8 cellular contexts compared by ENCODE assay signal in the genomic region with DNA sequence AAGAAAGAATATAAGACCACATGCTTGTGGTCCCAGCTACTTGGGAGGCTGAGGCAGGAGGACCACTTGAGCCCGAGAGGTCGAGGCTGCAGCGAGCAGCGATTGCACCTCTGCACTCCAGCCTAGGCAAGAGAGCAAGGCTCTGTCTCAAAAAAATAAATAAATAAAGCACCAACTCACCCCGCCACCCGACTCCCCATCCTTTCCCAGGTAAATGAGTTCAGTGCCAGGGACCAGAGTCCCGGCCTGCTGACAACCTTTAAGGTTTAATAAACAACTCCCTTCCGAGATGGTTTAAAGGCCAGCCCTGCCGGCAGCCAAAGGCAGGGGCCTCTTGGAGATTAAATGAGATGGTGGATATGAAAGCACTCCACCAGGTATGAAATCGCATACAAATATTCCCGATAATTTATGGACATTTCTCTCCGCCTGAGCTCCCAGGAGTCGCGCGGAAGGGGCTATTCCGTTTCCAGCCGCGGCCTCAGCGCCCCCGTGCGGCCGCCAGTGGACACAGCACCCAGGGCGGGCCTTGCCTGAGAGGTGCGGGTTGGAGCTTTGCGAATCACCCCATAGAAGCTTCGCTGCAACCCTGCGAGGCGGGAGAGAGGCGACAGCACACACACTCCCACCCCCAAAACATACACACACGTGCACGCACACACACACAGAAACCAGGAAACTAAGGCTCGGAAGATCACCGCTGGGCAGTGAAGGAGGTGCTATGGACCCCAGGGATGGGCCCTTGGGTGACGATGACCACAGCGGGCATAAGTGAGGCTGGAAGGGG. TPM values are rescaled to one million over a fixed set of nuclear protein-coding genes. Genes with fewer than 3 reads are reported as not detected.
DNase-seq lines count a peak whose midpoint lies in the region; ATAC-seq and TF ChIP-seq lines count a peak whose summit lies in the region.

No MANE protein-coding gene starts in this region.

- H3K27me3 Mint-ChIP-seq in activated T-cell treated with anti-CD3 and anti-CD28 coated beads, Interleukin-2, amount 50 U/mL, for 4 hours (ENCODE audit: low read depth): peaks cover 40% of the 10 kb centered on the region
- H3K27me3 Mint-ChIP-seq in natural killer cell (ENCODE audit: low read depth in 2 of 2) (peaks cover 13 to 25% of the 10 kb centered on the region in 2 donors), type B pancreatic cell (peaks cover 43% of the 10 kb centered on the region)

- H3K4me2 ChIP-seq in BLaER1 treated with 17β-estradiol and CSF1 and Interleukin-3, amounts not matched to agents 10 nM and 100 nM: peak overlapping the region; percentile 41 to 74 (median 62); a peak in 19 of 22 replicates

- peak overlapping the region; percentile 38 for H3K4me3 Mint-ChIP-seq in activated T-cell treated with anti-CD3 and anti-CD28 coated beads, Interleukin-2, amount 50 U/mL, for 4 hours
- H3K4me3 Mint-ChIP-seq in natural killer cell (peak overlapping the region; percentile 26), type B pancreatic cell (peak overlapping the region; percentile 72)

- WGBS in esophagus muscularis mucosa: 36% methylated on average over 31 of the region's 35 CpGs

- peaks cover 10% of the 10 kb centered on the region for H3K4me1 Mint-ChIP-seq in activated T-cell treated with anti-CD3 and anti-CD28 coated beads, Interleukin-2, amount 50 U/mL, for 4 hours (ENCODE audit: low read depth)
- H3K4me1 Mint-ChIP-seq in natural killer cell: peaks cover 14 to 29% of the 10 kb centered on the region in 2 donors
- H3K4me1 Mint-ChIP-seq in type B pancreatic cell (ENCODE audit: unreplicated experiment): peaks cover 23% of the 10 kb centered on the region

- no peaks in the 10 kb centered on the region for H3K9me3 Mint-ChIP-seq in activated T-cell treated with anti-CD3 and anti-CD28 coated beads, Interleukin-2, amount 50 U/mL, for 4 hours
- H3K9me3 Mint-ChIP-seq in natural killer cell (no peaks in the 10 kb centered on the region), type B pancreatic cell (no peaks in the 10 kb centered on the region)

- ATAC-seq in activated T-cell treated with anti-CD3 and anti-CD28 coated beads, Interleukin-2, amount 50 U/mL, for 4 hours: peak; percentile 45 to 54
- ATAC-seq in natural killer cell: peak; percentile 50 to 57 (median 57)
- ATAC-seq in HG03108 (IDR thresholded peaks at IDR 0.05; ENCODE audit: unreplicated experiment): no peak

- peaks cover 2 to 9% (median 9%) of the 10 kb centered on the region in 11 experiments; a peak in 18 of 22 replicates for H4K20me1 ChIP-seq in BLaER1 treated with 17β-estradiol and CSF1 and Interleukin-3, amounts not matched to agents 10 nM and 100 nM

- TF ChIP-seq CTCF in HEK293 (tag by site-specific recombination; IDR thresholded peaks at IDR 0.05) (peak; percentile 88), esophagus muscularis mucosa (IDR thresholded peaks at IDR 0.05) (peak; percentile 74 to 98 (median 77)), natural killer cell (IDR thresholded peaks at IDR 0.05) (peak; percentile 94), type B pancreatic cell (conservative IDR thresholded peaks at IDR 0.05) (peak; percentile 98)

- intact Hi-C loops in esophagus muscularis mucosa (cut with DNase I): no loop called here
- intact Hi-C loops in natural killer cell (cut with micrococcal nuclease): loop anchor here (5.0 kb wide), 1 partner anchor 333 kb away; a partner anchor contains a TSS

- TF ChIP-seq EP300 in esophagus muscularis mucosa (IDR thresholded peaks at IDR 0.05): no peak

- peaks cover 0 to 15% (median 0%) of the 10 kb centered on the region in 11 experiments; a peak in 3 of 22 replicates for H3K27me3 ChIP-seq in BLaER1 treated with 17β-estradiol and CSF1 and Interleukin-3, amounts not matched to agents 10 nM and 100 nM
- peaks cover 0 to 82% (median 10%) of the 10 kb centered on the region in 4 donors for H3K27me3 ChIP-seq in esophagus muscularis mucosa

- peak overlapping the region in 1 of 2 donors; percentile 78 for H3K27ac Mint-ChIP-seq in natural killer cell
- peak overlapping the region; percentile 16 for H3K27ac Mint-ChIP-seq in type B pancreatic cell

- H3K27ac ChIP-seq in BLaER1 treated with 17β-estradiol and CSF1 and Interleukin-3, amounts not matched to agents 10 nM and 100 nM: peak overlapping the region in 1 of 11 experiments; percentile 17; a peak in 2 of 22 replicates
- H3K27ac ChIP-seq in HEK293 (ENCODE audit: extremely low read depth, low read depth, low read length) (no peak overlapping the region), esophagus muscularis mucosa (replicated peaks in 1 of 4) (no peak overlapping the region)

- CTCF ChIA-PET in HEK293 (lab: Yijun Ruan, JAX): interaction anchor here (0.6 to 6.7 kb wide), 58 partner anchors 9 to 1481 kb away, joined by 3 to 74 read pairs (median 4); a partner anchor contains a TSS

- H3K36me3 Mint-ChIP-seq in activated T-cell treated with anti-CD3 and anti-CD28 coated beads, Interleukin-2, amount 50 U/mL, for 4 hours (ENCODE audit: insufficient read depth): peaks cover 7% of the 10 kb centered on the region
- H3K36me3 Mint-ChIP-seq in natural killer cell (no peaks in the 10 kb centered on the region), type B pancreatic cell (peaks cover 5% of the 10 kb centered on the region)

- peak overlapping the region in 1 of 11 experiments; percentile 39; a peak in 1 of 22 replicates for H3K9ac ChIP-seq in BLaER1 treated with 17β-estradiol and CSF1 and Interleukin-3, amounts not matched to agents 10 nM and 100 nM

- H3K4me3 ChIP-seq in BLaER1 treated with 17β-estradiol and CSF1 and Interleukin-3, amounts not matched to agents 10 nM and 100 nM: no peak overlapping the region
- H3K4me3 ChIP-seq in HEK293 (ENCODE audit: low read depth, low read length) (no peak overlapping the region), esophagus muscularis mucosa (peak overlapping the region in 3 of 4 donors; percentile 21 to 40 (median 25))

- POLR2A ChIA-PET in HEK293 (lab: Yijun Ruan, JAX): interaction anchor here (1.8 kb wide), 1 partner anchor 14 kb away, joined by 4 read pairs; a partner anchor contains a TSS

- no peaks in the 10 kb centered on the region for H3K9me3 ChIP-seq in BLaER1 treated with 17β-estradiol and CSF1 and Interleukin-3, amounts not matched to agents 10 nM and 100 nM (replicated peaks in 1 of 11)
- H3K9me3 ChIP-seq in HEK293 (ENCODE audit: control insufficient read depth, insufficient read depth, low read depth, low read length): no peaks in the 10 kb centered on the region
- no peaks in the 10 kb centered on the region for H3K9me3 ChIP-seq in esophagus muscularis mucosa

- H3K36me3 ChIP-seq in BLaER1 treated with 17β-estradiol and CSF1 and Interleukin-3, amounts not matched to agents 10 nM and 100 nM: peaks cover 5 to 8% (median 6%) of the 10 kb centered on the region in 11 experiments
- H3K36me3 ChIP-seq in HEK293 (ENCODE audit: control insufficient read depth in 2 of 2, insufficient read depth in 1 of 2, low read length in 2 of 2) (peaks cover 2 to 8% of the 10 kb centered on the region in 2 experiments; a peak in 2 of 3 replicates), esophagus muscularis mucosa (peaks cover 0 to 4% (median 0%) of the 10 kb centered on the region in 4 donors)

- DNase-seq in OCI-M1 (lab: John Stamatoyannopoulos, UW) (peak; percentile 74), esophagus muscularis mucosa (ENCODE audit: extremely low spot score) (peak; percentile 94), natural killer cell (peak; percentile 64), type B pancreatic cell (ENCODE audit: extremely low spot score, unreplicated experiment) (peak; percentile 86)
- peak; percentile 58 for DNase-seq in activated T-cell treated with anti-CD3 and anti-CD28 coated beads, Interleukin-2, amount 50 U/mL, for 4 hours

- no peak for TF ChIP-seq POLR2A in esophagus muscularis mucosa (IDR thresholded peaks at IDR 0.05; ENCODE audit: low read depth)

- peaks cover 1 to 23% (median 19%) of the 10 kb centered on the region in 10 experiments for H3K4me1 ChIP-seq in BLaER1 treated with 17β-estradiol and CSF1 and Interleukin-3, amounts not matched to agents 10 nM and 100 nM
- H3K4me1 ChIP-seq in HEK293 (ENCODE audit: control insufficient read depth, insufficient read depth, low read length) (no peaks in the 10 kb centered on the region; the same call in 1 of the 2 replicates), esophagus muscularis mucosa (peaks cover 13 to 24% (median 18%) of the 10 kb centered on the region in 4 donors)

TF ChIP-seq in HEK293, 187 proteins besides CTCF, POLR2A, EP300 and RAD21 (continues in another document):
- TF ChIP-seq IKZF3 (tag by site-specific recombination; IDR thresholded peaks at IDR 0.05) (peak; percentile 96), OSR2 (tag by site-specific recombination; IDR thresholded peaks at IDR 0.05) (no peak), ZNF654 (tag by site-specific recombination; IDR thresholded peaks at IDR 0.05; ENCODE audit: low read depth) (peak; percentile 34), SP7 (tag by site-specific recombination; IDR thresholded peaks at IDR 0.05) (0 out of 2 replicates have a peak, but pooled peaks have one; percentile 22), GFI1B (tag by site-specific recombination; IDR thresholded peaks at IDR 0.05) (no peak), ZFHX2 (tag by site-specific recombination; conservative IDR thresholded peaks at IDR 0.05) (no peak), ZBTB21 (tag by site-specific recombination; IDR thresholded peaks at IDR 0.05) (no peak), HOXD13 (CRISPR knock-in tag; IDR thresholded peaks at IDR 0.05; ENCODE audit: borderline replicate concordance) (no peak), ZNF2 (tag by site-specific recombination; IDR thresholded peaks at IDR 0.05) (0 out of 2 replicates have a peak, but pooled peaks have one; percentile 71), ZNF423 (tag by site-specific recombination; IDR thresholded peaks at IDR 0.05) (peak; percentile 24; the same call in 1 of the 2 replicates)

RNA-seq across cellular contexts. Expression of a gene that starts 4.0 kb away (rescaled TPM):
- 1,000 to 10,000 TPM; 1,282 to 1,442 (median 1,420) TPM for total RNA-seq in activated T-cell treated with anti-CD3 and anti-CD28 coated beads, Interleukin-2, amount 50 U/mL, for 4 hours
- total RNA-seq in esophagus muscularis mucosa (1,000 to 10,000 TPM in 2 of 4 donors, 100 to 1,000 TPM in 2; 445 to 1,296 (median 979) TPM), natural killer cell (100 to 1,000 TPM; 560 to 802 (median 759) TPM), type B pancreatic cell (ENCODE audit: low replicate concordance) (1,028 and 1,111 TPM in 2 replicates)

RNA-seq across cellular contexts. Expression of a gene that starts 13.9 kb away (rescaled TPM):
- 1 to 10 TPM; 2.0 to 4.5 (median 3.5) TPM for total RNA-seq in activated T-cell treated with anti-CD3 and anti-CD28 coated beads, Interleukin-2, amount 50 U/mL, for 4 hours
- total RNA-seq in esophagus muscularis mucosa (10 to 100 TPM in 1 of 4 donors, 1 to 10 TPM in 3; 5.8 to 11.3 (median 7.9) TPM), natural killer cell (1 to 10 TPM; 4.3 to 7.9 (median 4.8) TPM), type B pancreatic cell (ENCODE audit: low replicate concordance) (2.2 and 12.4 TPM in 2 replicates)

Comparison
In these comparisons a context has a peak if more than half of its experiments do, and no peak if none do; other contexts are left out.
1. H3K4me3 ChIP-seq: peak in esophagus muscularis mucosa (3 of 4); none in BLaER1 treated with 17β-estradiol and CSF1 and Interleukin-3, amounts not matched to agents 10 nM and 100 nM (0 of 10) and HEK293 (single experiment).
2. Peak in every context shown above with its lines, with median percentiles within 50 percentile points of each other: CTCF ChIP-seq, DNase-seq and H3K4me3 Mint-ChIP-seq.